In genomic region chr18:8778824-8779223, GRCh38 we compare ENCODE assay signal across 20 cellular contexts.
"Had no signal": no experiment of that assay in that cellular context is flagged by ENCODE, and none has a peak within 500 bp of the region (broad histone marks: within the 10 kb centered on the region; RNA-seq: fewer than 3 reads in every experiment).

No MANE protein-coding gene starts in this region.

- DNase-seq: activated CD4-positive, alpha-beta T cell treated with anti-CD3 and anti-CD28 coated beads for 4 hours; activated CD4-positive, alpha-beta T cell treated with anti-CD3 and anti-CD28 coated beads, Interleukin-2, amount 50 U/mL, for 48 hours; activated CD4-positive, CD25-positive, alpha-beta regulatory T cell; activated CD8-positive, alpha-beta memory T cell treated with anti-CD3 and anti-CD28 coated beads, Interleukin-2, amount 50 U/mL, for 48 hours; activated naive CD4-positive, alpha-beta T cell; activated T-cell treated with anti-CD3 and anti-CD28 coated beads, Interleukin-2, amount 50 U/mL, for 4 hours; central memory CD4-positive, alpha-beta T cell; erythroblast; foreskin keratinocyte; naive thymus-derived CD8-positive, alpha-beta T cell; pancreas; right cardiac atrium; stimulated activated CD4-positive, alpha-beta T cell treated with anti-CD3 and anti-CD28 coated beads, Interleukin-4, amount 100 ng/mL, for 24 hours; stimulated activated naive CD4-positive, alpha-beta T cell treated with Interleukin-2 at 50 U/mL for 16 hours; substantia nigra; tibial artery had no signal

- H3K27me3 ChIP-seq: ascending aorta, foreskin keratinocyte, neutrophil, pancreas, tibial artery had no signal

- H3K36me3 ChIP-seq: adrenal gland, ascending aorta, neutrophil, pancreas had no signal

- H3K9me3 ChIP-seq: adrenal gland, ascending aorta, neutrophil, pancreas, tibial artery had no signal

- H3K27ac ChIP-seq: adrenal gland, ascending aorta, foreskin keratinocyte, neutrophil, pancreas, tibial artery had no signal

- H3K4me3 ChIP-seq: adrenal gland, ascending aorta, lung, pancreas, tibial artery had no signal

- H3K4me1 ChIP-seq: adrenal gland, ascending aorta, pancreas, tibial artery had no signal
